In the genomic region with DNA sequence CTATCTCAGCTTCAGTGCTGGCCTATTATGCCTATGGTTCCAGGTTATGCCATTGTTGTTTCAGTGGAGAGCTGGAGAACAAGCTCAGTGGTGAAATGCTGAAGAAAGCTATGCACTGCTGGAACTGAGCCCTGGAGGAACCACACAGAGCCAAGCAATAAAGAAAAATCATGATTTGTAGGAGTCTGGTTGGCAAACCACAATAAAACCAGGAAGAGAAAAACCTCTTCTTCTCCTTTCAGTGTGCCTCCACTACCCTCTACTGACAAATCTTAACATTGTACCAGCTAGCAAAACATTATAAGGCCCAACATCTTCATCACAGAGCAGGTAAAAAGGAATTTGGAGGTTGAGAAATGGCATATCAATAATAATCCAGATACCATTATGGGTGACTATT, we compare ENCODE assay signal across 12 cellular contexts. TPM values are rescaled to one million over a fixed set of nuclear protein-coding genes. Genes with fewer than 3 reads are reported as not detected.
A peak's percentile ranks its signal among the peaks of the same experiment; 100 is the strongest.
DNase-seq lines count a peak whose midpoint lies in the region; TF ChIP-seq lines count a peak whose summit lies in the region.
"Had no signal": no experiment of that assay in that cellular context is flagged by ENCODE, and none has a peak within 500 bp of the region (broad histone marks: within the 10 kb centered on the region; RNA-seq: fewer than 3 reads in every experiment).

No MANE protein-coding gene starts in this region.

- H3K9me3 ChIP-seq in neural progenitor cell (ENCODE audit: low read depth): no peaks in the 10 kb centered on the region

- POLR2A ChIA-PET in MCF 10A (lab: Yijun Ruan, JAX): interaction anchor here (0.6 kb wide), 1 partner anchor 221 kb away, joined by 3 read pairs; no protein-coding TSS in a partner anchor
- POLR2A ChIA-PET in GM10248 (lab: Yijun Ruan, JAX): no interaction called here

- H3K4me2 ChIP-seq in neural progenitor cell: no peak overlapping the region

- H3K9me3 Mint-ChIP-seq in neural progenitor cell (no peaks in the 10 kb centered on the region), MCF 10A (ENCODE audit: unreplicated experiment) (no peaks in the 10 kb centered on the region)
- H3K9me3 Mint-ChIP-seq: activated naive CD4-positive, alpha-beta T cell treated with anti-CD3 and anti-CD28 coated beads for 36 hours had no signal

- DNase-seq in GM04504 (ENCODE audit: low read depth): peak; percentile 18
- DNase-seq in NCI-H146 treated with DMSO at 0.1 percent for 48 hours (lab: John Stamatoyannopoulos, UW; ENCODE audit: unreplicated experiment): peak; percentile 52
- DNase-seq in epithelial cell of proximal tubule (ENCODE audit: low read depth): no peak
- peak; percentile 4 for DNase-seq in neural progenitor cell (ENCODE audit: low spot score)
- DNase-seq in MCF 10A (ENCODE audit: unreplicated experiment): no peak
- no peak for DNase-seq in GM10248 (ENCODE audit: extremely low spot score)
- no peak for DNase-seq in activated effector memory CD4-positive, alpha-beta T cell treated with anti-CD3 and anti-CD28 coated beads, Interleukin-2, amount 50 U/mL, for 16 hours
- no peak for DNase-seq in activated CD4-positive, CD25-positive, alpha-beta regulatory T cell treated with anti-CD3 and anti-CD28 coated beads, Interleukin-2, amount 50 U/mL, for 72 hours
- DNase-seq: activated naive CD4-positive, alpha-beta T cell treated with anti-CD3 and anti-CD28 coated beads for 36 hours had no signal

- H3K27me3 ChIP-seq in neural progenitor cell: no peaks in the 10 kb centered on the region

- no peaks in the 10 kb centered on the region for H3K36me3 ChIP-seq in neural progenitor cell

- intact Hi-C loops in MCF 10A (cut with micrococcal nuclease): loop anchor here (2.0 to 10.0 kb wide), 2 partner anchors 190 to 642 kb away; partner anchors contain the start of gene OR51D1

- no peak overlapping the region for H3K9ac ChIP-seq in neural progenitor cell

- H3K27me3 Mint-ChIP-seq in neural progenitor cell (ENCODE audit: insufficient read depth, low read depth) (no peaks in the 10 kb centered on the region), MCF 10A (ENCODE audit: insufficient read depth, unreplicated experiment) (peaks cover 12% of the 10 kb centered on the region)

- BruUV-seq in MCF 10A (replicated peaks; lab: Mats Ljungman, UMichigan): no TSS peak

- no peak overlapping the region for H2AFZ ChIP-seq in neural progenitor cell (replicated peaks)

- CTCF ChIA-PET in MCF 10A (lab: Yijun Ruan, JAX) (interaction anchor here (1.2 to 2.9 kb wide), 2 partner anchors 190 to 261 kb away, joined by 3 to 21 read pairs; partner anchors contain the start of gene OR51D1), GM10248 (lab: Yijun Ruan, JAX) (interaction anchor here (1.0 to 2.4 kb wide), 3 partner anchors 16 to 639 kb away, joined by 3 to 11 read pairs (median 4); partner anchors contain the start of gene OR51D1)

- H3K79me2 ChIP-seq in neural progenitor cell (ENCODE audit: low read depth): no peaks in the 10 kb centered on the region

- no peaks in the 10 kb centered on the region for H3F3A ChIP-seq in neural progenitor cell (ENCODE audit: low read depth)

- TF ChIP-seq CTCF in epithelial cell of proximal tubule (conservative IDR thresholded peaks at IDR 0.05; ENCODE audit: low read depth, low read length) (peak; percentile 31), neural progenitor cell (IDR thresholded peaks at IDR 0.05) (peak; percentile 51), MCF 10A (IDR thresholded peaks at IDR 0.05; ENCODE audit: unreplicated experiment) (no peak), GM10248 (IDR thresholded peaks at IDR 0.05; ENCODE audit: control extremely low read depth, extremely low read depth, low read depth, missing control alignments) (no peak)

- no peaks in the 10 kb centered on the region for H4K20me1 ChIP-seq in neural progenitor cell (ENCODE audit: low read depth)

- H3K4me1 ChIP-seq in neural progenitor cell: no peaks in the 10 kb centered on the region

- H3K36me3 Mint-ChIP-seq in neural progenitor cell (no peaks in the 10 kb centered on the region), MCF 10A (ENCODE audit: insufficient read depth, unreplicated experiment) (no peaks in the 10 kb centered on the region)

- H3K4me1 Mint-ChIP-seq in neural progenitor cell (no peaks in the 10 kb centered on the region), MCF 10A (ENCODE audit: insufficient read depth, unreplicated experiment) (no peaks in the 10 kb centered on the region)

- H3K4me3 Mint-ChIP-seq in neural progenitor cell (no peak overlapping the region), MCF 10A (ENCODE audit: unreplicated experiment) (no peak overlapping the region)
- H3K4me3 Mint-ChIP-seq: activated naive CD4-positive, alpha-beta T cell treated with anti-CD3 and anti-CD28 coated beads for 36 hours had no signal

- H3K27ac Mint-ChIP-seq in neural progenitor cell (no peak overlapping the region), MCF 10A (ENCODE audit: low read depth, unreplicated experiment) (no peak overlapping the region)
- H3K27ac Mint-ChIP-seq: activated naive CD4-positive, alpha-beta T cell treated with anti-CD3 and anti-CD28 coated beads for 36 hours had no signal

- H3K27ac ChIP-seq in neural progenitor cell: no peak overlapping the region
- H3K27ac ChIP-seq: epithelial cell of prostate had no signal

- H3K4me3 ChIP-seq in epithelial cell of proximal tubule (ENCODE audit: low read depth, low read length) (no peak overlapping the region), neural progenitor cell (no peak overlapping the region)

RNA-seq across cellular contexts. Expression of gene OR51F2, which starts 5.3 kb away (rescaled TPM):
- total RNA-seq in epithelial cell of proximal tubule (not detected in 2 replicates), neural progenitor cell (ENCODE audit: low replicate concordance) (not detected in 2 replicates), MCF 10A (2022) (not detected in 2 replicates)
- total RNA-seq: activated naive CD4-positive, alpha-beta T cell treated with anti-CD3 and anti-CD28 coated beads for 36 hours; G401; NCI-H460 had no signal

RNA-seq across cellular contexts. Expression of gene OR52R1, which starts 22.2 kb away (rescaled TPM):
- total RNA-seq in epithelial cell of proximal tubule (not detected in 2 replicates), neural progenitor cell (ENCODE audit: low replicate concordance) (not detected in 2 replicates), MCF 10A (2022) (not detected in 2 replicates)
- total RNA-seq: activated naive CD4-positive, alpha-beta T cell treated with anti-CD3 and anti-CD28 coated beads for 36 hours; G401; NCI-H460 had no signal

RNA-seq across cellular contexts. Expression of gene OR51S1, which starts 22.6 kb away (rescaled TPM):
- not detected in 2 replicates for total RNA-seq in epithelial cell of proximal tubule
- total RNA-seq in neural progenitor cell (ENCODE audit: low replicate concordance): not detected in 2 replicates
- total RNA-seq in MCF 10A (2022): not detected in 2 replicates
- total RNA-seq: activated naive CD4-positive, alpha-beta T cell treated with anti-CD3 and anti-CD28 coated beads for 36 hours; G401; NCI-H460 had no signal

RNA-seq across cellular contexts. Expression of gene OR51T1, which starts 55.3 kb away (rescaled TPM):
- total RNA-seq in epithelial cell of proximal tubule: not detected in 2 replicates
- total RNA-seq in neural progenitor cell (ENCODE audit: low replicate concordance): not detected in 2 replicates
- not detected in 2 replicates for total RNA-seq in MCF 10A (2022)
- total RNA-seq: activated naive CD4-positive, alpha-beta T cell treated with anti-CD3 and anti-CD28 coated beads for 36 hours; G401; NCI-H460 had no signal

RNA-seq across cellular contexts. Expression of gene OR51F1, which starts 56.7 kb away (rescaled TPM):
- total RNA-seq in epithelial cell of proximal tubule: not detected in 2 replicates
- total RNA-seq in neural progenitor cell (ENCODE audit: low replicate concordance): not detected in 2 replicates
- total RNA-seq in MCF 10A (2022): not detected in 2 replicates
- total RNA-seq: activated naive CD4-positive, alpha-beta T cell treated with anti-CD3 and anti-CD28 coated beads for 36 hours; G401; NCI-H460 had no signal

Comparison
In these comparisons a context has a peak if more than half of its experiments do, and no peak if none do; other contexts are left out.
1. DNase-seq: peak in GM04504 (single experiment), NCI-H146 treated with DMSO at 0.1 percent for 48 hours (single experiment) and neural progenitor cell (single experiment); none in epithelial cell of proximal tubule (single experiment), MCF 10A (single experiment), GM10248 (single experiment), activated effector memory CD4-positive, alpha-beta T cell treated with anti-CD3 and anti-CD28 coated beads, Interleukin-2, amount 50 U/mL, for 16 hours (single experiment) and activated CD4-positive, CD25-positive, alpha-beta regulatory T cell treated with anti-CD3 and anti-CD28 coated beads, Interleukin-2, amount 50 U/mL, for 72 hours (single experiment).
2. CTCF ChIP-seq: peak in epithelial cell of proximal tubule (single experiment) and neural progenitor cell (single experiment); none in MCF 10A (single experiment) and GM10248 (single experiment).